Comparison of ENCODE assay signal across 8 cellular contexts in genomic region chr17:40552806-40553693, GRCh38. TPM values are rescaled to one million over a fixed set of nuclear protein-coding genes. Genes with fewer than 3 reads are reported as not detected.
DNase-seq lines count a peak whose midpoint lies in the region; ATAC-seq and TF ChIP-seq lines count a peak whose summit lies in the region.

No MANE protein-coding gene starts in this region.

- no peak for ATAC-seq in CD4-positive, CD25-positive, alpha-beta regulatory T cell (ENCODE audit: low read depth in 2 of 2)
- no peak for ATAC-seq in effector memory CD8-positive, alpha-beta T cell (replicated peaks)

- POLR2A ChIA-PET in GM10248 (lab: Yijun Ruan, JAX): interaction anchor here (1.1 to 4.1 kb wide), 3 partner anchors 11 to 62 kb away, joined by 4 to 21 read pairs (median 4); no protein-coding TSS in a partner anchor

- H3K4me3 ChIP-seq in CD4-positive, CD25-positive, alpha-beta regulatory T cell (ENCODE audit: low read depth, low read length): no peak overlapping the region
- H3K4me3 ChIP-seq in SJSA1 (no peak overlapping the region), parathyroid adenoma (ENCODE audit: low read depth, low read length) (no peak overlapping the region)

- H3K4me2 ChIP-seq in parathyroid adenoma (ENCODE audit: low read length): no peak overlapping the region

- H3K9me3 ChIP-seq in CD4-positive, CD25-positive, alpha-beta regulatory T cell (ENCODE audit: control insufficient read depth in 2 of 2, low read length in 2 of 2): no peaks in the 10 kb centered on the region
- H3K9me3 ChIP-seq in SJSA1 (replicated peaks): no peaks in the 10 kb centered on the region
- H3K9me3 ChIP-seq in parathyroid adenoma (ENCODE audit: control insufficient read depth, low read length): no peaks in the 10 kb centered on the region

- peak overlapping the region; percentile 64 for H3K27ac ChIP-seq in CD4-positive, CD25-positive, alpha-beta regulatory T cell (ENCODE audit: insufficient read depth, low read length, poor library complexity, severe bottlenecking)
- H3K27ac ChIP-seq in SJSA1: peak overlapping the region; percentile 50
- H3K27ac ChIP-seq in parathyroid adenoma: peak overlapping the region; percentile 42

- no peaks in the 10 kb centered on the region for H3K27me3 ChIP-seq in CD4-positive, CD25-positive, alpha-beta regulatory T cell (ENCODE audit: control insufficient read depth, insufficient read depth, low read length)
- H3K27me3 ChIP-seq in SJSA1 (replicated peaks): no peaks in the 10 kb centered on the region
- no peaks in the 10 kb centered on the region for H3K27me3 ChIP-seq in parathyroid adenoma (ENCODE audit: control insufficient read depth, insufficient read depth, low read length)

- peaks cover 61% of the 10 kb centered on the region for H3K36me3 ChIP-seq in CD4-positive, CD25-positive, alpha-beta regulatory T cell (ENCODE audit: control insufficient read depth, insufficient read depth, low read length)
- H3K36me3 ChIP-seq in SJSA1: no peaks in the 10 kb centered on the region
- no peaks in the 10 kb centered on the region for H3K36me3 ChIP-seq in parathyroid adenoma (ENCODE audit: control insufficient read depth, insufficient read depth, low read length)

- no peak overlapping the region for H3K9ac ChIP-seq in parathyroid adenoma

- no peaks in the 10 kb centered on the region for H3K9me3 Mint-ChIP-seq in CD4-positive, CD25-positive, alpha-beta regulatory T cell
- no peaks in the 10 kb centered on the region for H3K9me3 Mint-ChIP-seq in effector memory CD8-positive, alpha-beta T cell

- peak overlapping the region; percentile 18 to 85 (median 76) for H3K4me3 Mint-ChIP-seq in CD4-positive, CD25-positive, alpha-beta regulatory T cell
- H3K4me3 Mint-ChIP-seq in effector memory CD8-positive, alpha-beta T cell: peak overlapping the region; percentile 70 to 78

- no peaks in the 10 kb centered on the region for H3K27me3 Mint-ChIP-seq in CD4-positive, CD25-positive, alpha-beta regulatory T cell
- H3K27me3 Mint-ChIP-seq in effector memory CD8-positive, alpha-beta T cell: no peaks in the 10 kb centered on the region

- CTCF ChIA-PET in GM10248 (lab: Yijun Ruan, JAX): interaction anchor here (2.1 to 24.3 kb wide), 3 partner anchors 7 to 109 kb away, joined by 8 to 356 read pairs (median 17); partner anchors contain the start of gene IGFBP4

- peaks cover 18 to 99% (median 54%) of the 10 kb centered on the region in 4 donors for H3K4me1 Mint-ChIP-seq in CD4-positive, CD25-positive, alpha-beta regulatory T cell
- peaks cover 36 to 58% of the 10 kb centered on the region in 2 donors for H3K4me1 Mint-ChIP-seq in effector memory CD8-positive, alpha-beta T cell (ENCODE audit: low read depth in 2 of 2)

- no peak overlapping the region for H2AFZ ChIP-seq in parathyroid adenoma

- H3K79me2 ChIP-seq in parathyroid adenoma: no peaks in the 10 kb centered on the region

- H3K36me3 Mint-ChIP-seq in CD4-positive, CD25-positive, alpha-beta regulatory T cell: peaks cover 38% of the 10 kb centered on the region
- peaks cover 10% of the 10 kb centered on the region for H3K36me3 Mint-ChIP-seq in effector memory CD8-positive, alpha-beta T cell (ENCODE audit: insufficient read depth)

- peak overlapping the region; percentile 63 to 95 (median 94) for H3K27ac Mint-ChIP-seq in CD4-positive, CD25-positive, alpha-beta regulatory T cell
- H3K27ac Mint-ChIP-seq in effector memory CD8-positive, alpha-beta T cell: peak overlapping the region; percentile 85

- no peak for DNase-seq in CD4-positive, CD25-positive, alpha-beta regulatory T cell
- peak in 1 of 2 experiments; percentile 34 for DNase-seq in SJSA1 (ENCODE audit: low read depth in 1 of 2, low spot score in 2 of 2)
- DNase-seq in effector memory CD8-positive, alpha-beta T cell: no peak
- DNase-seq in NCI-H1417 treated with DMSO at 0.1 percent for 48 hours (lab: John Stamatoyannopoulos, UW): no peak
- no peak for DNase-seq in DMS53 treated with DMSO at 0.1 percent for 48 hours (lab: John Stamatoyannopoulos, UW; ENCODE audit: unreplicated experiment)
- no peak for DNase-seq in GM10248 (ENCODE audit: extremely low spot score)
- DNase-seq in NCI-H1417 (lab: John Stamatoyannopoulos, UW): no peak

- peaks cover 81% of the 10 kb centered on the region for H3K4me1 ChIP-seq in CD4-positive, CD25-positive, alpha-beta regulatory T cell (ENCODE audit: control insufficient read depth, insufficient read depth, low read length, poor library complexity, severe bottlenecking)
- H3K4me1 ChIP-seq in SJSA1 (replicated peaks) (peaks cover 59% of the 10 kb centered on the region), parathyroid adenoma (no peaks in the 10 kb centered on the region)

- TF ChIP-seq CTCF in parathyroid adenoma (IDR thresholded peaks at IDR 0.05) (no peak), GM10248 (IDR thresholded peaks at IDR 0.05; ENCODE audit: control extremely low read depth, extremely low read depth, low read depth, missing control alignments) (no peak)

RNA-seq across cellular contexts. Expression of gene CCR7, which starts 12.2 kb away (rescaled TPM):
- 192 TPM for total RNA-seq in CD4-positive, CD25-positive, alpha-beta regulatory T cell
- 100 to 1,000 TPM; 351 to 828 (median 609) TPM for polyA plus RNA-seq in CD4-positive, CD25-positive, alpha-beta regulatory T cell
- total RNA-seq in SJSA1 (2014; rRNA removed; shearing (Covaris generic)): not detected in 2 replicates

RNA-seq across cellular contexts. Expression of gene TNS4, which starts 51.6 kb away (rescaled TPM):
- 1.1 TPM for total RNA-seq in CD4-positive, CD25-positive, alpha-beta regulatory T cell
- polyA plus RNA-seq in CD4-positive, CD25-positive, alpha-beta regulatory T cell: under 1 TPM in 1 of 4 donors, not detected in 3; 0.16 TPM
- not detected in 2 replicates for total RNA-seq in SJSA1 (2014; rRNA removed; shearing (Covaris generic))

Comparison
In these comparisons a context has a peak if more than half of its experiments do, and no peak if none do; other contexts are left out.
1. RNA of gene CCR7, which starts 12.2 kb away (total RNA-seq): 192 TPM in CD4-positive, CD25-positive, alpha-beta regulatory T cell (single experiment); not detected in SJSA1; every median in the first group is over 100 times any median in the second.
2. Peak in every context shown above with its lines, with median percentiles within 50 percentile points of each other: H3K27ac ChIP-seq.